20 cellular contexts compared by ENCODE assay signal in the genomic region with DNA sequence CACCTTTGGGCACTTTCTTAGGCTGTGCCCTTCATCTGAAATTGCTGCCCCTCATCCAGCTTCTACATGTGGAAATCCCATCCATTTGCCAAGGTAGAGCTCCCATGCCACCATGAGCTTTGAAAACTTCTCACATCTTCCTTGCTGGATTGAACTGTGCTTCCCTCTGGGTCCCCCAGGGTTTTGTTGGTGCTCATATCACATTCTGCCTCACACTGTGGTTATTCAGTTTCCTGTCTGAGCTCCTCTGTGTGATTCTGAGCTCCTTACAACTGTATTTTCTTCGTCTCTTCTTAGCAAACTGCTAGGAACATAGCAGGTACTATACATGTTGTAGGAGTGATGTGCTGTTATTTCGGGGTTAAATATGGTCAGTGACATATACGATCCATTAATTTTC.
DNase-seq lines count a peak whose midpoint lies in the region; ATAC-seq and TF ChIP-seq lines count a peak whose summit lies in the region.
"Had no signal": no experiment of that assay in that cellular context is flagged by ENCODE, and none has a peak within 500 bp of the region (broad histone marks: within the 10 kb centered on the region; RNA-seq: fewer than 3 reads in every experiment).

No MANE protein-coding gene starts in this region.

- no peaks in the 10 kb centered on the region for H3K36me3 Mint-ChIP-seq in effector memory CD8-positive, alpha-beta T cell (ENCODE audit: insufficient read depth)
- H3K36me3 Mint-ChIP-seq in stimulated activated memory B cell treated with anti-CD40 and anti-IgM and Interleukin-4, amounts not matched to agents 10 μg/mL and 1 μg/mL and 100 μg/mL, for 72 hours = no peaks in the 10 kb centered on the region

- H3K4me2 ChIP-seq in DND-41 (ENCODE audit: insufficient read depth, low read length) = no peak overlapping the region
- peak overlapping the region; percentile 62 for H3K4me2 ChIP-seq in Loucy (ENCODE audit: low read depth, low read length, poor library complexity, severe bottlenecking)
- H3K4me2 ChIP-seq: PC-9 had no signal

- H3K27ac Mint-ChIP-seq in effector memory CD8-positive, alpha-beta T cell = no peak overlapping the region
- no peak overlapping the region for H3K27ac Mint-ChIP-seq in stimulated activated memory B cell treated with anti-CD40 and anti-IgM and Interleukin-4, amounts not matched to agents 10 μg/mL and 1 μg/mL and 100 μg/mL, for 72 hours
- H3K27ac Mint-ChIP-seq: activated CD4-positive, alpha-beta T cell treated with anti-CD3 and anti-CD28 coated beads, Interleukin-2, amount 10 ng/mL, durations not matched to agents 7 days and 5 days; activated naive CD4-positive, alpha-beta T cell treated with anti-CD3 and anti-CD28 coated beads for 36 hours had no signal

- no peaks in the 10 kb centered on the region for H3K27me3 ChIP-seq in DND-41 (ENCODE audit: insufficient read depth, low read length, poor library complexity)
- H3K27me3 ChIP-seq in Loucy (ENCODE audit: insufficient read depth, low read length, poor library complexity, severe bottlenecking) = no peaks in the 10 kb centered on the region
- no peaks in the 10 kb centered on the region for H3K27me3 ChIP-seq in psoas muscle (ENCODE audit: insufficient read depth in 3 of 3, low read length in 2 of 3)
- H3K27me3 ChIP-seq: esophagus muscularis mucosa, hepatocyte, upper lobe of left lung had no signal

- H2AFZ ChIP-seq in DND-41 (ENCODE audit: low read depth, low read length) = no peak overlapping the region
- no peak overlapping the region for H2AFZ ChIP-seq in Loucy (ENCODE audit: low read length)
- H2AFZ ChIP-seq: hepatocyte, PC-9 had no signal

- H3K4me3 ChIP-seq in DND-41 (ENCODE audit: low read depth in 1 of 2, low read length in 2 of 2) (no peak overlapping the region), Loucy (ENCODE audit: low read length, poor library complexity, severe bottlenecking) (peak overlapping the region; percentile 49), psoas muscle (no peak overlapping the region)
- H3K4me3 ChIP-seq: esophagus muscularis mucosa, hepatocyte, PC-9, upper lobe of left lung had no signal

- DNase-seq in DND-41 (peak; percentile 7), psoas muscle (no peak)
- DNase-seq in effector memory CD8-positive, alpha-beta T cell = no peak
- DNase-seq: activated CD4-positive, alpha-beta T cell treated with anti-CD3 and anti-CD28 coated beads, Interleukin-2, amount 10 ng/mL, durations not matched to agents 7 days and 5 days; activated naive CD4-positive, alpha-beta T cell treated with anti-CD3 and anti-CD28 coated beads for 36 hours; Caco-2; cortex of kidney; H9; NCI-H1694; PC-9; stimulated activated CD4-positive, alpha-beta T cell treated with anti-CD3 and anti-CD28 coated beads, Interleukin-2, amount 100 ng/mL, for 48 hours; upper lobe of left lung; WERI-Rb-1 had no signal

- H3K9ac ChIP-seq in DND-41 (ENCODE audit: low read depth, low read length) (no peak overlapping the region), Loucy (ENCODE audit: low read depth, low read length, poor library complexity, severe bottlenecking) (peak overlapping the region; percentile 52)

- TF ChIP-seq CTCF in DND-41 (IDR thresholded peaks at IDR 0.05; ENCODE audit: borderline replicate concordance, extremely low read depth, low read length, poor library complexity, severe bottlenecking) (no peak), Loucy (conservative IDR thresholded peaks at IDR 0.05; ENCODE audit: low read length) (no peak), psoas muscle (IDR thresholded peaks at IDR 0.05) (no peak)

- no peaks in the 10 kb centered on the region for H3K9me2 ChIP-seq in Loucy (replicated peaks; ENCODE audit: low read depth, low read length)

- WGBS in psoas muscle, 3 donors = 84 to 87% (median 86%) methylated on average over 3 of the region's 3 CpGs

- peaks cover 3 to 5% of the 10 kb centered on the region in 2 donors for H3K4me1 Mint-ChIP-seq in effector memory CD8-positive, alpha-beta T cell (ENCODE audit: low read depth in 2 of 2)
- no peaks in the 10 kb centered on the region for H3K4me1 Mint-ChIP-seq in stimulated activated memory B cell treated with anti-CD40 and anti-IgM and Interleukin-4, amounts not matched to agents 10 μg/mL and 1 μg/mL and 100 μg/mL, for 72 hours
- H3K4me1 Mint-ChIP-seq: H9 had no signal

- H3K27ac ChIP-seq in DND-41 (ENCODE audit: low read length) (no peak overlapping the region), psoas muscle (no peak overlapping the region)
- H3K27ac ChIP-seq: esophagus muscularis mucosa, PC-9, upper lobe of left lung, WERI-Rb-1 had no signal

- peaks cover 0 to 22% of the 10 kb centered on the region in 2 donors for H3K27me3 Mint-ChIP-seq in effector memory CD8-positive, alpha-beta T cell
- H3K27me3 Mint-ChIP-seq in stimulated activated memory B cell treated with anti-CD40 and anti-IgM and Interleukin-4, amounts not matched to agents 10 μg/mL and 1 μg/mL and 100 μg/mL, for 72 hours = peaks cover 23% of the 10 kb centered on the region

- no peak overlapping the region for H3K4me3 Mint-ChIP-seq in effector memory CD8-positive, alpha-beta T cell
- H3K4me3 Mint-ChIP-seq in stimulated activated memory B cell treated with anti-CD40 and anti-IgM and Interleukin-4, amounts not matched to agents 10 μg/mL and 1 μg/mL and 100 μg/mL, for 72 hours = no peak overlapping the region
- H3K4me3 Mint-ChIP-seq: activated CD4-positive, alpha-beta T cell treated with anti-CD3 and anti-CD28 coated beads, Interleukin-2, amount 10 ng/mL, durations not matched to agents 7 days and 5 days; activated naive CD4-positive, alpha-beta T cell treated with anti-CD3 and anti-CD28 coated beads for 36 hours; H9 had no signal

- no peaks in the 10 kb centered on the region for H3K79me2 ChIP-seq in DND-41 (ENCODE audit: insufficient read depth, low read length)
- no peaks in the 10 kb centered on the region for H3K79me2 ChIP-seq in Loucy (ENCODE audit: insufficient read depth, low read length)
- H3K79me2 ChIP-seq: hepatocyte had no signal

- H3K9me3 ChIP-seq in DND-41 (ENCODE audit: insufficient read depth, low read length, severe bottlenecking) (no peaks in the 10 kb centered on the region), Loucy (ENCODE audit: insufficient read depth, low read depth, low read length) (peaks cover 8% of the 10 kb centered on the region; the same call in 1 of the 2 replicates), psoas muscle (no peaks in the 10 kb centered on the region)
- H3K9me3 ChIP-seq: upper lobe of left lung had no signal

- H4K20me1 ChIP-seq in DND-41 (ENCODE audit: insufficient read depth, low read length) (no peaks in the 10 kb centered on the region), Loucy (ENCODE audit: insufficient read depth, low read length, poor library complexity, severe bottlenecking) (no peaks in the 10 kb centered on the region)

- intact Hi-C loops in psoas muscle (cut with DNase I) = no loop called here

- no peaks in the 10 kb centered on the region for H3F3A ChIP-seq in Loucy (ENCODE audit: low read depth)

- peak; percentile 67 for ATAC-seq in DND-41 (ENCODE audit: insufficient read depth, low read depth)
- ATAC-seq in GM18520 (IDR thresholded peaks at IDR 0.05; ENCODE audit: unreplicated experiment) = peak; percentile 48
- peak; percentile 37 for ATAC-seq in effector memory CD8-positive, alpha-beta T cell (replicated peaks)
- ATAC-seq in stimulated activated memory B cell treated with anti-CD40 and anti-IgM and Interleukin-4, amounts not matched to agents 10 μg/mL and 1 μg/mL and 100 μg/mL, for 72 hours = no peak
- no peak for ATAC-seq in HG03039 (IDR thresholded peaks at IDR 0.05; ENCODE audit: unreplicated experiment)
- ATAC-seq in psoas muscle = no peak
- no peak for ATAC-seq in GM18870 (IDR thresholded peaks at IDR 0.05; ENCODE audit: unreplicated experiment)

- H3K4me1 ChIP-seq in DND-41 (ENCODE audit: insufficient read depth, low read length) (no peaks in the 10 kb centered on the region), Loucy (ENCODE audit: insufficient read depth, low read length, poor library complexity, severe bottlenecking) (peaks cover 27% of the 10 kb centered on the region), psoas muscle (no peaks in the 10 kb centered on the region)
- H3K4me1 ChIP-seq: Caco-2 had no signal

- H3K9me3 Mint-ChIP-seq in effector memory CD8-positive, alpha-beta T cell = no peaks in the 10 kb centered on the region
- H3K9me3 Mint-ChIP-seq in stimulated activated memory B cell treated with anti-CD40 and anti-IgM and Interleukin-4, amounts not matched to agents 10 μg/mL and 1 μg/mL and 100 μg/mL, for 72 hours = peaks cover 9% of the 10 kb centered on the region
- H3K9me3 Mint-ChIP-seq: activated CD4-positive, alpha-beta T cell treated with anti-CD3 and anti-CD28 coated beads, Interleukin-2, amount 10 ng/mL, durations not matched to agents 7 days and 5 days had no signal

- H3K36me3 ChIP-seq in DND-41 (ENCODE audit: insufficient read depth, low read length) = no peaks in the 10 kb centered on the region
- H3K36me3 ChIP-seq in Loucy (ENCODE audit: insufficient read depth, low read length) = no peaks in the 10 kb centered on the region
- no peaks in the 10 kb centered on the region for H3K36me3 ChIP-seq in psoas muscle (ENCODE audit: insufficient read depth in 1 of 2, low read depth in 1 of 2)
- H3K36me3 ChIP-seq: esophagus muscularis mucosa, upper lobe of left lung, WERI-Rb-1 had no signal

Comparison
In these comparisons a context has a peak if more than half of its experiments do, and no peak if none do; other contexts are left out.
1. ATAC-seq: peak in DND-41 (single experiment), GM18520 (single experiment) and effector memory CD8-positive, alpha-beta T cell (single experiment); none in stimulated activated memory B cell treated with anti-CD40 and anti-IgM and Interleukin-4, amounts not matched to agents 10 μg/mL and 1 μg/mL and 100 μg/mL, for 72 hours (single experiment), HG03039 (single experiment), psoas muscle (0 of 4) and GM18870 (single experiment).